8 cellular contexts compared by ENCODE assay signal in the genomic region with DNA sequence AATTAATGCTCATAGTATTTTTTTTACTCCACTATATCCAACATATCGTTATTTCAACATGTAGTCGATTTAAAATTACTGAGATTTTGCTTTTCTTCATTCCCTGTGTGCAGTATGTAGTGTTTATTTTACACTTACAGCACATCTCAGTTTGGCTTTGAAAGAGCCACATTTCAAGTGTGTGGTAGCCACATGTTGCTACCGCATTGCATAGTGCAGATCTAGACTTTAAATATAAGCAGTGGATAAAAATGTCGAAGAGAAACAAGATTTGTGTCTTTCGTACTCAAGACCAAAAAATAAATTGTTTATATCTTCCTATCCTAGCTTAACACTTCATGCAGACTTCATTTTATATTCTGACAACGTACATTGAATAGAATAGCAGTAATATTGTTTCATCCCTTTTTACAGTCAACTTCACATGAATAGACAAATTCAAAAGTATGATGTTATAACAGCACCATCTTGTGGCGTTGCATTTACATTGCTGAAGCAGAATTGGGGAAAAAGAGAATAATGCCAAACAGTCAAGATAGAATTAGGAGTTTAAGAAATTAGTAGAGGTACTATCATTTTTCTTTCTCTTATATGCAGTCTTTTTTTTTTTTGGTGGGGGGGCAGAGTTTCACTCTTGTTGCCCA. TPM values are rescaled to one million over a fixed set of nuclear protein-coding genes. Genes with fewer than 3 reads are reported as not detected.
DNase-seq lines count a peak whose midpoint lies in the region; ATAC-seq, FAIRE-seq and TF ChIP-seq lines count a peak whose summit lies in the region.

No MANE protein-coding gene starts in this region.

- no peak overlapping the region for H3K27ac ChIP-seq in Panc1 (ENCODE audit: low read length)

- H3K36me3 Mint-ChIP-seq in effector memory CD8-positive, alpha-beta T cell (ENCODE audit: insufficient read depth): no peaks in the 10 kb centered on the region

- H3K27ac Mint-ChIP-seq in effector memory CD8-positive, alpha-beta T cell: no peak overlapping the region

- H3K9me3 ChIP-seq in Panc1 (ENCODE audit: control insufficient read depth, insufficient read depth, low read depth, low read length): no peaks in the 10 kb centered on the region

- no TSS peak for BruUV-seq in Panc1 (replicated peaks; lab: Mats Ljungman, UMichigan)

- TF ChIP-seq CTCF in Panc1 (IDR thresholded peaks at IDR 0.05): peak; percentile 72
- peak; percentile 59 for TF ChIP-seq CTCF in foreskin fibroblast (IDR thresholded peaks at IDR 0.05; ENCODE audit: low read depth, low read length)

- H3K4me1 ChIP-seq in Panc1 (ENCODE audit: control insufficient read depth, insufficient read depth, low read length): peaks cover 3% of the 10 kb centered on the region; the same call in 1 of the 2 replicates

- no peak overlapping the region for H3K4me3 Mint-ChIP-seq in effector memory CD8-positive, alpha-beta T cell

- CTCF ChIA-PET in Panc1 (lab: Charles Lee): interaction anchor here (0.7 kb wide), 2 partner anchors 85 to 209 kb away, joined by 3 to 7 read pairs; no protein-coding TSS in a partner anchor

- FAIRE-seq in GM19239 (lab: Jason Lieb, UNC): no peak

- ATAC-seq in GM18511 (IDR thresholded peaks at IDR 0.05; ENCODE audit: unreplicated experiment): peak; percentile 40
- no peak for ATAC-seq in Panc1
- no peak for ATAC-seq in GM19397 (IDR thresholded peaks at IDR 0.05; ENCODE audit: unreplicated experiment)
- no peak for ATAC-seq in effector memory CD8-positive, alpha-beta T cell (replicated peaks)

- no peaks in the 10 kb centered on the region for H3K36me3 ChIP-seq in Panc1 (ENCODE audit: control insufficient read depth, insufficient read depth, low read length)

- H3K4me3 ChIP-seq in Panc1 (ENCODE audit: low read depth in 2 of 2, low read length in 2 of 2) (no peak overlapping the region), foreskin fibroblast (ENCODE audit: low read depth in 1 of 2, low read length in 2 of 2) (peak overlapping the region in 1 of 2 donors; percentile 46)

- H3K27me3 Mint-ChIP-seq in effector memory CD8-positive, alpha-beta T cell: peaks cover 60 to 63% of the 10 kb centered on the region in 2 donors

- H3K4me1 Mint-ChIP-seq in effector memory CD8-positive, alpha-beta T cell (ENCODE audit: low read depth in 2 of 2): peaks cover 4 to 5% of the 10 kb centered on the region in 2 donors

- 0 out of 2 replicates have a peak, but pooled peaks cover 2% of the 10 kb centered on the region for H3K27me3 ChIP-seq in Panc1 (ENCODE audit: control insufficient read depth, insufficient read depth, low read length)

- in situ Hi-C loops in Panc1 (cut with HindIII; ENCODE audit: low pct_unique_long_range_greater_than_20kb, low sequenced_read_pairs): no loop called here

- intact Hi-C loops in Panc1 (cut with micrococcal nuclease; ENCODE audit: unreplicated experiment): no loop called here

- DNase-seq in Ammon's horn (ENCODE audit: low spot score): peak; percentile 66
- peak; percentile 27 for DNase-seq in Panc1 (ENCODE audit: low read depth, low spot score)
- DNase-seq in foreskin fibroblast: peak in 1 of 2 donors; percentile 72
- no peak for DNase-seq in GM19239 (ENCODE audit: insufficient read length, low spot score)
- DNase-seq in DMS153 treated with DMSO at 0.1 percent for 48 hours (lab: John Stamatoyannopoulos, UW; ENCODE audit: unreplicated experiment): no peak
- no peak for DNase-seq in effector memory CD8-positive, alpha-beta T cell

- no peaks in the 10 kb centered on the region for H3K9me3 Mint-ChIP-seq in effector memory CD8-positive, alpha-beta T cell

- POLR2A ChIA-PET in Panc1 (lab: Charles Lee): interaction anchor here (0.6 kb wide), 1 partner anchor 49 kb away, joined by 5 read pairs; no protein-coding TSS in a partner anchor

RNA-seq across cellular contexts. Expression of a gene that starts 29.9 kb away (rescaled TPM):
- 33.6 TPM for total RNA-seq in Panc1 (2021; ENCODE audit: unreplicated experiment)
- 7.0 TPM for polyA plus RNA-seq in Panc1 (2012; ENCODE audit: insufficient read length)

RNA-seq across cellular contexts. Expression of a gene that starts 49.5 kb away (rescaled TPM):
- 22.7 TPM for total RNA-seq in Panc1 (2021; ENCODE audit: unreplicated experiment)
- polyA plus RNA-seq in Panc1 (2012; ENCODE audit: insufficient read length): 10.5 TPM

Comparison
In these comparisons a context has a peak if more than half of its experiments do, and no peak if none do; other contexts are left out.
1. DNase-seq: peak in Ammon's horn (single experiment) and Panc1 (single experiment); none in GM19239 (single experiment), DMS153 treated with DMSO at 0.1 percent for 48 hours (single experiment) and effector memory CD8-positive, alpha-beta T cell (0 of 3).